10 cellular contexts compared by ENCODE assay signal in genomic region chr4:75229783-75230570, GRCh38.
DNase-seq lines count a peak whose midpoint lies in the region; ATAC-seq and TF ChIP-seq lines count a peak whose summit lies in the region.
"Had no signal": no experiment of that assay in that cellular context is flagged by ENCODE, and none has a peak within 500 bp of the region (broad histone marks: within the 10 kb centered on the region; RNA-seq: fewer than 3 reads in every experiment).

No MANE protein-coding gene starts in this region.

- H3K36me3 Mint-ChIP-seq in activated B cell treated with CpG ODN at 0.5 μM for 24 hours (ENCODE audit: low read depth) = no peaks in the 10 kb centered on the region
- no peaks in the 10 kb centered on the region for H3K36me3 Mint-ChIP-seq in activated T-helper 17 cell treated with anti-CD3 and anti-CD28 coated beads, Interleukin-2, amount 50 U/mL, for 72 hours (ENCODE audit: low read depth)

- CTCF ChIA-PET in activated B cell treated with CpG ODN at 0.5 μM for 24 hours (lab: Charles Lee) = no interaction called here

- peak; percentile 78 for ATAC-seq in GM18499 (IDR thresholded peaks at IDR 0.05; ENCODE audit: insufficient read depth, unreplicated experiment)
- ATAC-seq in GM21367 (IDR thresholded peaks at IDR 0.05; ENCODE audit: unreplicated experiment) = peak; percentile 82
- peak; percentile 70 for ATAC-seq in HG02943 (IDR thresholded peaks at IDR 0.05; ENCODE audit: low read depth, unreplicated experiment)
- peak; percentile 40 for ATAC-seq in activated B cell treated with CpG ODN at 0.5 μM for 24 hours (ENCODE audit: low read depth)
- no peak for ATAC-seq in activated T-helper 17 cell treated with anti-CD3 and anti-CD28 coated beads, Interleukin-2, amount 50 U/mL, for 72 hours (replicated peaks)

- POLR2A ChIA-PET in activated B cell treated with CpG ODN at 0.5 μM for 24 hours (lab: Charles Lee) = no interaction called here

- intact Hi-C loops in activated B cell treated with CpG ODN at 0.5 μM for 24 hours (cut with micrococcal nuclease) = no loop called here

- DNase-seq in activated B cell treated with CpG ODN at 0.5 μM for 24 hours = no peak
- no peak for DNase-seq in central memory CD4-positive, alpha-beta T cell
- no peak for DNase-seq in stimulated activated CD4-positive, alpha-beta T cell treated with anti-CD3 and anti-CD28 coated beads, Interleukin-12 subunit alpha, Interleukin-12 subunit beta, amount 100 ng/mL, for 4 hours
- no peak for DNase-seq in AML-193 (lab: John Stamatoyannopoulos, UW)
- DNase-seq: DMS153, NCI-H510A treated with DMSO at 0.1 percent for 48 hours had no signal

- no peak overlapping the region for H3K4me3 Mint-ChIP-seq in activated B cell treated with CpG ODN at 0.5 μM for 24 hours
- H3K4me3 Mint-ChIP-seq in activated T-helper 17 cell treated with anti-CD3 and anti-CD28 coated beads, Interleukin-2, amount 50 U/mL, for 72 hours = no peak overlapping the region

- H3K27ac Mint-ChIP-seq in activated B cell treated with CpG ODN at 0.5 μM for 24 hours = no peak overlapping the region
- no peak overlapping the region for H3K27ac Mint-ChIP-seq in activated T-helper 17 cell treated with anti-CD3 and anti-CD28 coated beads, Interleukin-2, amount 50 U/mL, for 72 hours

- H3K9me3 Mint-ChIP-seq in activated B cell treated with CpG ODN at 0.5 μM for 24 hours = no peaks in the 10 kb centered on the region
- peaks cover 5% of the 10 kb centered on the region for H3K9me3 Mint-ChIP-seq in activated T-helper 17 cell treated with anti-CD3 and anti-CD28 coated beads, Interleukin-2, amount 50 U/mL, for 72 hours

- H3K27me3 Mint-ChIP-seq in activated B cell treated with CpG ODN at 0.5 μM for 24 hours = peaks cover 7% of the 10 kb centered on the region
- no peaks in the 10 kb centered on the region for H3K27me3 Mint-ChIP-seq in activated T-helper 17 cell treated with anti-CD3 and anti-CD28 coated beads, Interleukin-2, amount 50 U/mL, for 72 hours

- TF ChIP-seq CTCF in activated B cell treated with CpG ODN at 0.5 μM for 24 hours (IDR thresholded peaks at IDR 0.05) = no peak

- peaks cover 6% of the 10 kb centered on the region for H3K4me1 Mint-ChIP-seq in activated B cell treated with CpG ODN at 0.5 μM for 24 hours
- H3K4me1 Mint-ChIP-seq in activated T-helper 17 cell treated with anti-CD3 and anti-CD28 coated beads, Interleukin-2, amount 50 U/mL, for 72 hours = no peaks in the 10 kb centered on the region
